In the genomic region with DNA sequence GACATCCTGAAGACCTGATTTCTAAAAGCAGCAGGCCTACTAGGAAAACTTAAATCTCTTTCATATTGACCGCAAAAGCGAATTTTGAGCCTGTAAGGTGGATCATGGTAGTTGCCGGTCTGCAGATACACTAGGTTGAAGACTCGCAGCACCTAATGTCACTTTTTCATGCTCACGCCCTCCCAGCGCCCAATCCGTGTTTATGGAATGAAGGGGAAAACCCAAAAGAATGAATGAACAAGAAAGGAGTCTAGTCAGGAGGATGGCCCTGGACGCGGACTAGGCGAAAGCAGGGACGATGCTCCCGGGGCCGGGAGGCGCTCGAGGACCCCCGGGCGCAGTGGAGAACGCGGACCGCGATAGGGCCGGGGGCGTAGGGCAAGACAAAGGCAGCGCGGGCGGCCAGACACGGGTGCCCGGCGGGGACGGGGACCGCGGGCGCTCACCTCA, we compare ENCODE assay signal across 8 cellular contexts. TPM values are rescaled to one million over a fixed set of nuclear protein-coding genes. Genes with fewer than 3 reads are reported as not detected.
A peak's percentile ranks its signal among the peaks of the same experiment; 100 is the strongest.
DNase-seq lines count a peak whose midpoint lies in the region; ATAC-seq lines count a peak whose summit lies in the region.

No MANE protein-coding gene starts in this region.

- H3K4me1 ChIP-seq in CD4-positive, CD25-positive, alpha-beta regulatory T cell (ENCODE audit: control insufficient read depth, insufficient read depth, low read length, poor library complexity, severe bottlenecking), result peaks cover 50% of the 10 kb centered on the region

- no peaks in the 10 kb centered on the region for H3K27me3 ChIP-seq in CD4-positive, CD25-positive, alpha-beta regulatory T cell (ENCODE audit: control insufficient read depth, insufficient read depth, low read length)

- H3K9me3 Mint-ChIP-seq in CD4-positive, CD25-positive, alpha-beta regulatory T cell, result no peaks in the 10 kb centered on the region
- no peaks in the 10 kb centered on the region for H3K9me3 Mint-ChIP-seq in IgD-negative memory B cell
- H3K9me3 Mint-ChIP-seq in activated naive CD8-positive, alpha-beta T cell (ENCODE audit: low read depth), result no peaks in the 10 kb centered on the region
- H3K9me3 Mint-ChIP-seq in stimulated activated naive CD8-positive, alpha-beta T cell treated with anti-CD3 and anti-CD28 coated beads, Interleukin-15, amount 100 ng/mL, for 72 hours, result no peaks in the 10 kb centered on the region

- H3K27me3 Mint-ChIP-seq in CD4-positive, CD25-positive, alpha-beta regulatory T cell, result peaks cover 8% of the 10 kb centered on the region
- H3K27me3 Mint-ChIP-seq in IgD-negative memory B cell, result no peaks in the 10 kb centered on the region
- no peaks in the 10 kb centered on the region for H3K27me3 Mint-ChIP-seq in activated naive CD8-positive, alpha-beta T cell
- peaks cover 6% of the 10 kb centered on the region for H3K27me3 Mint-ChIP-seq in stimulated activated naive CD8-positive, alpha-beta T cell treated with anti-CD3 and anti-CD28 coated beads, Interleukin-15, amount 100 ng/mL, for 72 hours

- peak overlapping the region; percentile 84 to 90 (median 85) for H3K27ac Mint-ChIP-seq in CD4-positive, CD25-positive, alpha-beta regulatory T cell
- peak overlapping the region; percentile 69 to 92 (median 89) for H3K27ac Mint-ChIP-seq in IgD-negative memory B cell
- H3K27ac Mint-ChIP-seq in activated naive CD8-positive, alpha-beta T cell, result peak overlapping the region; percentile 97
- H3K27ac Mint-ChIP-seq in stimulated activated naive CD8-positive, alpha-beta T cell treated with anti-CD3 and anti-CD28 coated beads, Interleukin-15, amount 100 ng/mL, for 72 hours, result peak overlapping the region; percentile 94 to 96

- no peaks in the 10 kb centered on the region for H3K36me3 ChIP-seq in CD4-positive, CD25-positive, alpha-beta regulatory T cell (ENCODE audit: control insufficient read depth, insufficient read depth, low read length)

- peaks cover 37 to 84% (median 64%) of the 10 kb centered on the region in 4 donors for H3K4me1 Mint-ChIP-seq in CD4-positive, CD25-positive, alpha-beta regulatory T cell
- peaks cover 37 to 55% (median 43%) of the 10 kb centered on the region in 3 donors for H3K4me1 Mint-ChIP-seq in IgD-negative memory B cell
- peaks cover 70% of the 10 kb centered on the region for H3K4me1 Mint-ChIP-seq in activated naive CD8-positive, alpha-beta T cell (ENCODE audit: low read depth)
- H3K4me1 Mint-ChIP-seq in stimulated activated naive CD8-positive, alpha-beta T cell treated with anti-CD3 and anti-CD28 coated beads, Interleukin-15, amount 100 ng/mL, for 72 hours, result peaks cover 50% of the 10 kb centered on the region

- no peaks in the 10 kb centered on the region for H3K9me3 ChIP-seq in CD4-positive, CD25-positive, alpha-beta regulatory T cell (ENCODE audit: control insufficient read depth in 2 of 2, low read length in 2 of 2)

- peak overlapping the region; percentile 71 for H3K27ac ChIP-seq in CD4-positive, CD25-positive, alpha-beta regulatory T cell (ENCODE audit: insufficient read depth, low read length, poor library complexity, severe bottlenecking)

- ATAC-seq in CD4-positive, CD25-positive, alpha-beta regulatory T cell (ENCODE audit: low read depth in 2 of 2), result no peak
- ATAC-seq in stimulated activated naive CD8-positive, alpha-beta T cell treated with anti-CD3 and anti-CD28 coated beads, Interleukin-15, amount 100 ng/mL, for 72 hours, result no peak
- ATAC-seq in GM19324 (IDR thresholded peaks at IDR 0.05; ENCODE audit: low FRiP score, unreplicated experiment) (no peak), GM18909 (IDR thresholded peaks at IDR 0.05; ENCODE audit: poor library complexity, unreplicated experiment) (no peak), GM18870 (IDR thresholded peaks at IDR 0.05; ENCODE audit: unreplicated experiment) (no peak)

- H3K4me3 Mint-ChIP-seq in CD4-positive, CD25-positive, alpha-beta regulatory T cell, result peak overlapping the region; percentile 95 to 100 (median 97)
- H3K4me3 Mint-ChIP-seq in IgD-negative memory B cell, result peak overlapping the region; percentile 83 to 94 (median 92)
- H3K4me3 Mint-ChIP-seq in activated naive CD8-positive, alpha-beta T cell, result peak overlapping the region; percentile 99
- H3K4me3 Mint-ChIP-seq in stimulated activated naive CD8-positive, alpha-beta T cell treated with anti-CD3 and anti-CD28 coated beads, Interleukin-15, amount 100 ng/mL, for 72 hours, result peak overlapping the region; percentile 92 to 99

- peak overlapping the region; percentile 84 for H3K4me3 ChIP-seq in CD4-positive, CD25-positive, alpha-beta regulatory T cell (ENCODE audit: low read depth, low read length)

- peaks cover 16% of the 10 kb centered on the region for H3K36me3 Mint-ChIP-seq in CD4-positive, CD25-positive, alpha-beta regulatory T cell
- no peaks in the 10 kb centered on the region for H3K36me3 Mint-ChIP-seq in IgD-negative memory B cell
- H3K36me3 Mint-ChIP-seq in activated naive CD8-positive, alpha-beta T cell, result peaks cover 11% of the 10 kb centered on the region

- peak in 1 of 3 donors; percentile 37 for DNase-seq in CD4-positive, CD25-positive, alpha-beta regulatory T cell
- DNase-seq in iPS-NIHi7 (ENCODE audit: extremely low spot score), result peak; percentile 30
- DNase-seq in stimulated activated naive CD8-positive, alpha-beta T cell treated with anti-CD3 and anti-CD28 coated beads, Interleukin-15, amount 100 ng/mL, for 72 hours, result no peak

RNA-seq across cellular contexts. Expression of gene GCLC, which starts 0.8 kb away (rescaled TPM):
- total RNA-seq in CD4-positive, CD25-positive, alpha-beta regulatory T cell, result 19.9 TPM
- polyA plus RNA-seq in CD4-positive, CD25-positive, alpha-beta regulatory T cell, result 10 to 100 TPM in 1 of 4 donors, 1 to 10 TPM in 3; 8.0 to 11.0 (median 9.1) TPM
- 25.6 TPM for polyA plus RNA-seq in IgD-negative memory B cell
